ENCODE assay signal across 17 cellular contexts in genomic region chr15:74201656-74202420, GRCh38. TPM values are rescaled to one million over a fixed set of nuclear protein-coding genes. Genes with fewer than 3 reads are reported as not detected.
DNase-seq lines count a peak whose midpoint lies in the region; ATAC-seq and TF ChIP-seq lines count a peak whose summit lies in the region.
"Had no signal": no experiment of that assay in that cellular context is flagged by ENCODE, and none has a peak within 500 bp of the region (broad histone marks: within the 10 kb centered on the region; RNA-seq: fewer than 3 reads in every experiment).

No MANE protein-coding gene starts in this region.

- 67 to 68% methylated on average over 8 of the region's 8 CpGs for WGBS in heart right ventricle, 2 donors

- H3K4me3 ChIP-seq in heart right ventricle, result no peak overlapping the region
- H3K4me3 ChIP-seq in adipocyte (ENCODE audit: low read length), result no peak overlapping the region
- H3K4me3 ChIP-seq in iPS-18c (ENCODE audit: insufficient read depth, low read depth, low read length), result peak overlapping the region; percentile 52
- no peak overlapping the region for H3K4me3 ChIP-seq in uterus
- H3K4me3 ChIP-seq: adrenal gland, upper lobe of left lung had no signal

- H3K4me1 ChIP-seq in heart right ventricle (peaks cover 2 to 52% (median 27%) of the 10 kb centered on the region in 9 donors), adipocyte (ENCODE audit: control insufficient read depth, insufficient read depth, low read length) (peaks cover 28% of the 10 kb centered on the region), uterus (peaks cover 0 to 6% of the 10 kb centered on the region in 2 donors)

- TF ChIP-seq CTCF in heart right ventricle (IDR thresholded peaks at IDR 0.05) (no peak), uterus (IDR thresholded peaks at IDR 0.05) (no peak)

- no peak for TF ChIP-seq POLR2A in uterus (IDR thresholded peaks at IDR 0.05)

- H3K36me3 ChIP-seq in heart right ventricle, result no peaks in the 10 kb centered on the region
- H3K36me3 ChIP-seq in adipocyte (ENCODE audit: control insufficient read depth, insufficient read depth, low read length, severe bottlenecking), result no peaks in the 10 kb centered on the region
- no peaks in the 10 kb centered on the region for H3K36me3 ChIP-seq in uterus
- H3K36me3 ChIP-seq: adrenal gland, upper lobe of left lung had no signal

- DNase-seq in Right ventricle myocardium inferior (ENCODE audit: missing footprints) (peak; percentile 18), heart right ventricle (no peak), adipocyte (ENCODE audit: low read depth) (peak; percentile 55), uterus (no peak), middle frontal gyrus (ENCODE audit: extremely low spot score, low spot score) (no peak)
- no peak for DNase-seq in effector CD8-positive, alpha-beta T cell (lab: John Stamatoyannopoulos, UW)
- DNase-seq: ACHN; activated CD8-positive, alpha-beta T cell treated with anti-CD3 and anti-CD28 coated beads, Interleukin-2, amount 10 ng/mL, durations not matched to agents 7 days and 5 days; DND-41; Kasumi-1; upper lobe of left lung had no signal

- no peak overlapping the region for H3K9ac ChIP-seq in adipocyte (ENCODE audit: low read length)
- H3K9ac ChIP-seq: parathyroid adenoma had no signal

- intact Hi-C loops in Right ventricle myocardium inferior (cut with DNase I) (no loop called here), heart right ventricle (cut with DNase I) (no loop called here), uterus (cut with DNase I; ENCODE audit: low total_unique reads) (no loop called here)

- ATAC-seq in Right ventricle myocardium inferior (no peak), heart right ventricle (no peak), GM19035 (IDR thresholded peaks at IDR 0.05; ENCODE audit: unreplicated experiment) (no peak)
- ATAC-seq: activated CD8-positive, alpha-beta T cell treated with anti-CD3 and anti-CD28 coated beads, Interleukin-2, amount 10 ng/mL, durations not matched to agents 7 days and 5 days had no signal

- no peaks in the 10 kb centered on the region for H3K27me3 ChIP-seq in heart right ventricle
- peaks cover 4% of the 10 kb centered on the region for H3K27me3 ChIP-seq in adipocyte (replicated peaks; ENCODE audit: control insufficient read depth, insufficient read depth, low read length)
- H3K27me3 ChIP-seq in uterus, result no peaks in the 10 kb centered on the region
- H3K27me3 ChIP-seq: adrenal gland, upper lobe of left lung had no signal

- no peaks in the 10 kb centered on the region for H3K9me3 ChIP-seq in heart right ventricle
- H3K9me3 ChIP-seq in adipocyte (ENCODE audit: control insufficient read depth, low read length), result no peaks in the 10 kb centered on the region
- H3K9me3 ChIP-seq in iPS-18c (ENCODE audit: control insufficient read depth, insufficient read depth, low read length), result no peaks in the 10 kb centered on the region
- no peaks in the 10 kb centered on the region for H3K9me3 ChIP-seq in uterus
- H3K9me3 ChIP-seq: adrenal gland, upper lobe of left lung had no signal

- H3K27ac ChIP-seq in heart right ventricle (no peak overlapping the region), uterus (peak overlapping the region; percentile 14 to 35)
- H3K27ac ChIP-seq: parathyroid adenoma, upper lobe of left lung had no signal

RNA-seq across cellular contexts. Expression of gene STRA6, which starts 0.7 kb away (rescaled TPM):
- total RNA-seq in Right ventricle myocardium inferior (not detected), heart right ventricle (under 1 TPM in 2 of 10 donors, not detected in 8; 0.13 to 0.21 TPM), uterus (10 to 100 TPM in 2 of 4 donors, under 1 TPM in 1, not detected in 1; 0.26 to 62.6 (median 11.6) TPM)
- under 1 TPM; 0.03 to 0.15 TPM for polyA plus RNA-seq in heart right ventricle
- total RNA-seq: activated CD8-positive, alpha-beta T cell treated with anti-CD3 and anti-CD28 coated beads, Interleukin-2, amount 10 ng/mL, durations not matched to agents 7 days and 5 days; T-helper 1 cell treated with Interleukin-12 subunit alpha and Interleukin-12 subunit beta and Interleukin-4 antibody, amounts not matched to agents 30 ng/mL and 1 ng/mL, for 36 hours had no signal

RNA-seq across cellular contexts. Expression of gene ISLR, which starts 28.3 kb away (rescaled TPM):
- total RNA-seq in Right ventricle myocardium inferior (13.8 TPM), heart right ventricle (10 to 100 TPM in 9 of 10 donors, 1 to 10 TPM in 1; 9.1 to 19.7 (median 14.1) TPM), uterus (100 to 1,000 TPM; 170 to 215 (median 201) TPM)
- polyA plus RNA-seq in heart right ventricle, result 10 to 100 TPM in 1 of 2 donors, 1 to 10 TPM in 1; 8.8 to 12.2 TPM
- total RNA-seq: activated CD8-positive, alpha-beta T cell treated with anti-CD3 and anti-CD28 coated beads, Interleukin-2, amount 10 ng/mL, durations not matched to agents 7 days and 5 days; epithelial cell of proximal tubule; T-helper 1 cell treated with Interleukin-12 subunit alpha and Interleukin-12 subunit beta and Interleukin-4 antibody, amounts not matched to agents 30 ng/mL and 1 ng/mL, for 36 hours had no signal

RNA-seq across cellular contexts. Expression of gene CCDC33, which starts 34.3 kb away (rescaled TPM):
- total RNA-seq in Right ventricle myocardium inferior (not detected), heart right ventricle (not detected), uterus (1 to 10 TPM; 1.4 to 2.8 (median 1.7) TPM)
- polyA plus RNA-seq in heart right ventricle, result not detected
- total RNA-seq: activated CD8-positive, alpha-beta T cell treated with anti-CD3 and anti-CD28 coated beads, Interleukin-2, amount 10 ng/mL, durations not matched to agents 7 days and 5 days; T-helper 1 cell treated with Interleukin-12 subunit alpha and Interleukin-12 subunit beta and Interleukin-4 antibody, amounts not matched to agents 30 ng/mL and 1 ng/mL, for 36 hours had no signal

Comparison
In these comparisons a context has a peak if more than half of its experiments do, and no peak if none do; other contexts are left out.
1. DNase-seq: peak in Right ventricle myocardium inferior (single experiment) and adipocyte (single experiment); none in heart right ventricle (0 of 2), uterus (0 of 2), middle frontal gyrus (single experiment) and effector CD8-positive, alpha-beta T cell (single experiment).
2. H3K27ac ChIP-seq: peak in uterus (2 of 2); none in heart right ventricle (0 of 10).
3. RNA of gene ISLR, which starts 28.3 kb away (total RNA-seq): 170 to 215 TPM in uterus; 9.1 to 19.7 TPM in heart right ventricle and 13.8 TPM in Right ventricle myocardium inferior (single experiment); every median in the first group is over 4 times any median in the second.